ENCODE assay signal across 17 cellular contexts in the genomic region with DNA sequence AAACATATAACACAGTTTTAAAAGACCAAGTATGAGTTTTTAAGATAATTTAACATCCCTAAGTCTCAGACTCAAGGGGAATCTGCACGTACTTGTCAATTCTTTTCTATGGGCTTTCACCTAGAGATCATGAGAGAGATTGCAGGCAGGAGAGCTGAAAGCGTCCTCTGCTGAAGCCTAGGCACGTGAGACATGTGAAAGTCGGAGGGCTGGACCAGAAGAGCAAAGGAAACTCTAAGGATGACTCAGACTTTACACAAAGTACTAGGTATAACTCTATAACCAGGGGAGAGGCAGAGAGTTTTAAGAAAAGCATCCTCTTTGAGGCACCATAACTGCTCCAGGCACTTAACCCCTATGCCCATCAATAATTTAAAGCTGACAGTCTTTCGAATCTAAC.
"Had no signal": no experiment of that assay in that cellular context is flagged by ENCODE, and none has a peak within 500 bp of the region (broad histone marks: within the 10 kb centered on the region; RNA-seq: fewer than 3 reads in every experiment).

No MANE protein-coding gene starts in this region.

- H3K4me3 ChIP-seq: dorsolateral prefrontal cortex, hepatocyte, right atrium auricular region, skin epidermis, tibial artery, uterus had no signal

- H3K4me1 Mint-ChIP-seq: nephron; stimulated activated naive B cell treated with anti-CD40 and anti-IgM and Interleukin-4, amounts not matched to agents 10 μg/mL and 1 μg/mL and 100 μg/mL, for 72 hours had no signal

- H3K27ac Mint-ChIP-seq: activated CD8-positive, alpha-beta T cell treated with anti-CD3 and anti-CD28 coated beads for 36 hours; activated naive CD4-positive, alpha-beta T cell treated with anti-CD3 and anti-CD28 coated beads, Interleukin-2, amount 50 U/mL, for 72 hours; activated T-cell treated with anti-CD3 and anti-CD28 coated beads, Interleukin-2, amount 50 U/mL, for 72 hours; nephron; stimulated activated naive B cell treated with anti-CD40 and anti-IgM and Interleukin-4, amounts not matched to agents 10 μg/mL and 1 μg/mL and 100 μg/mL, for 72 hours had no signal

- DNase-seq: activated CD4-positive, alpha-beta T cell treated with anti-CD3 and anti-CD28 coated beads for 4 hours; activated CD8-positive, alpha-beta memory T cell treated with anti-CD3 and anti-CD28 coated beads, Interleukin-2, amount 50 U/mL, for 4 hours; activated CD8-positive, alpha-beta T cell treated with anti-CD3 and anti-CD28 coated beads for 36 hours; activated gamma-delta T cell; activated T-cell treated with anti-CD3 and anti-CD28 coated beads, Interleukin-2, amount 50 U/mL, for 72 hours; dorsolateral prefrontal cortex; occipital lobe; stimulated activated CD4-positive, alpha-beta T cell treated with anti-CD3 and anti-CD28 coated beads, Interleukin-15, amount 100 ng/mL, for 24 hours; stimulated activated CD4-positive, alpha-beta T cell treated with anti-CD3 and anti-CD28 coated beads, Interleukin-4, amount 100 ng/mL, for 1 hour; stimulated activated naive B cell treated with anti-CD40 and anti-IgM and Interleukin-4, amounts not matched to agents 10 μg/mL and 1 μg/mL and 100 μg/mL, for 72 hours; tibial artery; uterus had no signal

- H3K27me3 ChIP-seq: dorsolateral prefrontal cortex, hepatocyte, right atrium auricular region, tibial artery, uterus had no signal

- H3K27me3 Mint-ChIP-seq: activated CD8-positive, alpha-beta T cell treated with anti-CD3 and anti-CD28 coated beads for 36 hours; stimulated activated naive B cell treated with anti-CD40 and anti-IgM and Interleukin-4, amounts not matched to agents 10 μg/mL and 1 μg/mL and 100 μg/mL, for 72 hours had no signal

- H3K4me2 ChIP-seq: hepatocyte had no signal

- H3K36me3 Mint-ChIP-seq: activated naive CD4-positive, alpha-beta T cell treated with anti-CD3 and anti-CD28 coated beads, Interleukin-2, amount 50 U/mL, for 72 hours; stimulated activated naive B cell treated with anti-CD40 and anti-IgM and Interleukin-4, amounts not matched to agents 10 μg/mL and 1 μg/mL and 100 μg/mL, for 72 hours had no signal

- H3K9me3 ChIP-seq: right atrium auricular region, tibial artery, uterus had no signal

- H2AFZ ChIP-seq: hepatocyte had no signal

- H3K79me2 ChIP-seq: hepatocyte had no signal

- H3K27ac ChIP-seq: dorsolateral prefrontal cortex, hepatocyte, right atrium auricular region, skin epidermis, tibial artery, uterus had no signal

- H3K4me1 ChIP-seq: right atrium auricular region, tibial artery, uterus had no signal

- H3K36me3 ChIP-seq: right atrium auricular region, tibial artery, uterus had no signal

- H3K4me3 Mint-ChIP-seq: activated CD8-positive, alpha-beta T cell treated with anti-CD3 and anti-CD28 coated beads for 36 hours; activated T-cell treated with anti-CD3 and anti-CD28 coated beads, Interleukin-2, amount 50 U/mL, for 72 hours; nephron; stimulated activated naive B cell treated with anti-CD40 and anti-IgM and Interleukin-4, amounts not matched to agents 10 μg/mL and 1 μg/mL and 100 μg/mL, for 72 hours had no signal

- ATAC-seq: activated CD8-positive, alpha-beta T cell treated with anti-CD3 and anti-CD28 coated beads for 36 hours; activated naive CD4-positive, alpha-beta T cell treated with anti-CD3 and anti-CD28 coated beads, Interleukin-2, amount 50 U/mL, for 72 hours; activated T-cell treated with anti-CD3 and anti-CD28 coated beads, Interleukin-2, amount 50 U/mL, for 72 hours; stimulated activated naive B cell treated with anti-CD40 and anti-IgM and Interleukin-4, amounts not matched to agents 10 μg/mL and 1 μg/mL and 100 μg/mL, for 72 hours had no signal

- H3K9me3 Mint-ChIP-seq: activated T-cell treated with anti-CD3 and anti-CD28 coated beads, Interleukin-2, amount 50 U/mL, for 72 hours; nephron; stimulated activated naive B cell treated with anti-CD40 and anti-IgM and Interleukin-4, amounts not matched to agents 10 μg/mL and 1 μg/mL and 100 μg/mL, for 72 hours had no signal
